Comparison of ENCODE assay signal across 28 cellular contexts in genomic region chr10:12603766-12604470, GRCh38.
A peak's percentile ranks its signal among the peaks of the same experiment; 100 is the strongest.
DNase-seq lines count a peak whose midpoint lies in the region; ATAC-seq, FAIRE-seq and TF ChIP-seq lines count a peak whose summit lies in the region.
"Had no signal": no experiment of that assay in that cellular context is flagged by ENCODE, and none has a peak within 500 bp of the region (broad histone marks: within the 10 kb centered on the region; RNA-seq: fewer than 3 reads in every experiment).

No MANE protein-coding gene starts in this region.

- H3K4me1 Mint-ChIP-seq in CD4-positive, CD25-positive, alpha-beta regulatory T cell, result peaks cover 0 to 25% (median 17%) of the 10 kb centered on the region in 4 donors
- peaks cover 11 to 39% (median 36%) of the 10 kb centered on the region in 4 donors for H3K4me1 Mint-ChIP-seq in naive thymus-derived CD8-positive, alpha-beta T cell

- H3K27me3 Mint-ChIP-seq in CD4-positive, CD25-positive, alpha-beta regulatory T cell, result peaks cover 5% of the 10 kb centered on the region
- no peaks in the 10 kb centered on the region for H3K27me3 Mint-ChIP-seq in naive thymus-derived CD8-positive, alpha-beta T cell
- H3K27me3 Mint-ChIP-seq: activated CD8-positive, alpha-beta T cell treated with anti-CD3 and anti-CD28 coated beads for 36 hours; CD8-positive, alpha-beta memory T cell; stimulated activated naive B cell treated with anti-CD40 and anti-IgM and Interleukin-4, amounts not matched to agents 10 μg/mL and 1 μg/mL and 100 μg/mL, for 72 hours; T-helper 17 cell had no signal

- H3K4me3 Mint-ChIP-seq in CD4-positive, CD25-positive, alpha-beta regulatory T cell, result peak overlapping the region in 1 of 4 donors; percentile 18
- peak overlapping the region in 1 of 10 donors; percentile 59 for H3K4me3 Mint-ChIP-seq in naive thymus-derived CD8-positive, alpha-beta T cell
- H3K4me3 Mint-ChIP-seq: activated CD8-positive, alpha-beta T cell treated with anti-CD3 and anti-CD28 coated beads for 36 hours; stimulated activated naive B cell treated with anti-CD40 and anti-IgM and Interleukin-4, amounts not matched to agents 10 μg/mL and 1 μg/mL and 100 μg/mL, for 72 hours; T-helper 17 cell had no signal

- H3K9ac ChIP-seq in colonic mucosa (ENCODE audit: low read depth in 2 of 2, low read length in 2 of 2), result no peak overlapping the region

- peaks cover 13% of the 10 kb centered on the region for H3K36me3 Mint-ChIP-seq in CD4-positive, CD25-positive, alpha-beta regulatory T cell
- peaks cover 0 to 13% (median 0%) of the 10 kb centered on the region in 3 donors for H3K36me3 Mint-ChIP-seq in naive thymus-derived CD8-positive, alpha-beta T cell

- no peak overlapping the region for H3K4me3 ChIP-seq in CD4-positive, CD25-positive, alpha-beta regulatory T cell (ENCODE audit: low read depth, low read length)
- H3K4me3 ChIP-seq in colonic mucosa, result no peak overlapping the region
- H3K4me3 ChIP-seq: vagina had no signal

- no peak for TF ChIP-seq CTCF in colonic mucosa (IDR thresholded peaks at IDR 0.05)

- in situ Hi-C loops in G401 (cut with HindIII; ENCODE audit: low sequenced_read_pairs), result no loop called here

- peaks cover 2% of the 10 kb centered on the region for H3K36me3 ChIP-seq in CD4-positive, CD25-positive, alpha-beta regulatory T cell (ENCODE audit: control insufficient read depth, insufficient read depth, low read length)
- no peaks in the 10 kb centered on the region for H3K36me3 ChIP-seq in colonic mucosa
- H3K36me3 ChIP-seq: vagina had no signal

- H3K27me3 ChIP-seq in CD4-positive, CD25-positive, alpha-beta regulatory T cell (ENCODE audit: control insufficient read depth, insufficient read depth, low read length), result no peaks in the 10 kb centered on the region
- no peaks in the 10 kb centered on the region for H3K27me3 ChIP-seq in colonic mucosa
- H3K27me3 ChIP-seq: vagina had no signal

- intact Hi-C loops in colonic mucosa (cut with DNase I), result no loop called here

- no peaks in the 10 kb centered on the region for H3K9me3 Mint-ChIP-seq in CD4-positive, CD25-positive, alpha-beta regulatory T cell
- no peaks in the 10 kb centered on the region for H3K9me3 Mint-ChIP-seq in naive thymus-derived CD8-positive, alpha-beta T cell
- H3K9me3 Mint-ChIP-seq: activated CD8-positive, alpha-beta T cell treated with anti-CD3 and anti-CD28 coated beads for 36 hours; CD8-positive, alpha-beta memory T cell; stimulated activated naive B cell treated with anti-CD40 and anti-IgM and Interleukin-4, amounts not matched to agents 10 μg/mL and 1 μg/mL and 100 μg/mL, for 72 hours had no signal

- peak overlapping the region in 2 of 3 donors; percentile 18 to 26 for H3K27ac Mint-ChIP-seq in CD4-positive, CD25-positive, alpha-beta regulatory T cell
- peak overlapping the region in 9 of 10 donors; percentile 36 to 98 (median 58) for H3K27ac Mint-ChIP-seq in naive thymus-derived CD8-positive, alpha-beta T cell
- H3K27ac Mint-ChIP-seq: activated CD8-positive, alpha-beta T cell treated with anti-CD3 and anti-CD28 coated beads for 36 hours; stimulated activated naive B cell treated with anti-CD40 and anti-IgM and Interleukin-4, amounts not matched to agents 10 μg/mL and 1 μg/mL and 100 μg/mL, for 72 hours had no signal

- no peak for DNase-seq in CD4-positive, CD25-positive, alpha-beta regulatory T cell
- DNase-seq in G401 (ENCODE audit: low spot score) (peak; percentile 51), colonic mucosa (peak; percentile 64), T-helper 2 cell (no peak), RKO (ENCODE audit: low spot score) (no peak), RCC 7860 (ENCODE audit: low spot score) (no peak)
- DNase-seq in naive thymus-derived CD8-positive, alpha-beta T cell, result no peak
- DNase-seq in activated T-cell treated with anti-CD3 and anti-CD28 coated beads, Interleukin-2, amount 50 U/mL, for 1 hour, result no peak
- DNase-seq: activated CD4-positive, alpha-beta T cell treated with anti-CD3 and anti-CD28 coated beads for 1 hour; activated CD8-positive, alpha-beta T cell treated with anti-CD3 and anti-CD28 coated beads for 36 hours; activated effector memory CD4-positive, alpha-beta T cell treated with anti-CD3 and anti-CD28 coated beads, Interleukin-2, amount 50 U/mL, for 16 hours; activated T-cell treated with anti-CD3 and anti-CD28 coated beads for 4 hours; CD8-positive, alpha-beta memory T cell; DMS 273 treated with DMSO at 0.1 percent for 48 hours; H7; KBM-7; MM.1S; NCI-H1417; NCI-H2029 treated with DMSO at 0.1 percent for 48 hours; NCI-H2227 treated with DMSO at 0.1 percent for 48 hours; NCI-H526 treated with DMSO at 0.1 percent for 48 hours; posterior cingulate gyrus; stimulated activated naive B cell treated with anti-CD40 and anti-IgM and Interleukin-4, amounts not matched to agents 10 μg/mL and 1 μg/mL and 100 μg/mL, for 72 hours; T-helper 17 cell had no signal

- no peak overlapping the region for H3K27ac ChIP-seq in CD4-positive, CD25-positive, alpha-beta regulatory T cell (ENCODE audit: insufficient read depth, low read length, poor library complexity, severe bottlenecking)
- H3K27ac ChIP-seq in colonic mucosa, result peak overlapping the region; percentile 15

- ATAC-seq in CD4-positive, CD25-positive, alpha-beta regulatory T cell (ENCODE audit: low read depth in 2 of 2), result no peak
- no peak for ATAC-seq in naive thymus-derived CD8-positive, alpha-beta T cell
- ATAC-seq: activated CD8-positive, alpha-beta T cell treated with anti-CD3 and anti-CD28 coated beads for 36 hours; sciatic nerve; stimulated activated naive B cell treated with anti-CD40 and anti-IgM and Interleukin-4, amounts not matched to agents 10 μg/mL and 1 μg/mL and 100 μg/mL, for 72 hours; T-helper 17 cell had no signal

- no peak for FAIRE-seq in RCC 7860 (lab: Jason Lieb, UNC)
- FAIRE-seq: GM19239, islet of Langerhans had no signal

- no peaks in the 10 kb centered on the region for H3K9me3 ChIP-seq in CD4-positive, CD25-positive, alpha-beta regulatory T cell (ENCODE audit: control insufficient read depth in 2 of 2, low read length in 2 of 2)
- H3K9me3 ChIP-seq in colonic mucosa, result no peaks in the 10 kb centered on the region
- H3K9me3 ChIP-seq: vagina had no signal

- POLR2A ChIA-PET in naive thymus-derived CD8-positive, alpha-beta T cell (lab: Charles Lee), result interaction anchor here (0.8 kb wide), 1 partner anchor 8 kb away, joined by 4 read pairs; no protein-coding TSS in a partner anchor

- H3K4me1 ChIP-seq in CD4-positive, CD25-positive, alpha-beta regulatory T cell (ENCODE audit: control insufficient read depth, insufficient read depth, low read length, poor library complexity, severe bottlenecking), result peaks cover 14% of the 10 kb centered on the region
- peaks cover 16% of the 10 kb centered on the region for H3K4me1 ChIP-seq in colonic mucosa

Comparison
In these comparisons a context has a peak if more than half of its experiments do, and no peak if none do; other contexts are left out.
1. DNase-seq: peak in G401 (single experiment) and colonic mucosa (single experiment); none in CD4-positive, CD25-positive, alpha-beta regulatory T cell (0 of 3), naive thymus-derived CD8-positive, alpha-beta T cell (0 of 10), T-helper 2 cell (0 of 5), RKO (single experiment), RCC 7860 (single experiment) and activated T-cell treated with anti-CD3 and anti-CD28 coated beads, Interleukin-2, amount 50 U/mL, for 1 hour (single experiment).